ENCODE assay signal across 22 cellular contexts in the genomic region with DNA sequence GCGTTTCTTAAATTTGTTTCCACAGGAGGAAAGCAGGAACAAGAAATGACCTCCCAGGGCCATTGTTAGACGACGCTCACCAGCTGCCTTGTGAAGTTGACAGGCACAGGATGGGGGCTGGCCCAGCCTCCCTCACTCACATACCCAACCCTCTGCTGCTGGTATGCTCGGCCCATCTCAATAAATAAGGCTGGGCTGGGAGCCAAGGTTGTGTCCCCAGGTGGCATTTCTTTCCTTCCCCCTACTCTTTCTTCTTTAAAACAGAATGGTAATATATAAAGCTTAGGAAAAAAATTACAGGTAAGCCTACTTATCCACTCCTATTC.
A peak's percentile ranks its signal among the peaks of the same experiment; 100 is the strongest.
DNase-seq lines count a peak whose midpoint lies in the region; ATAC-seq and TF ChIP-seq lines count a peak whose summit lies in the region.
"Had no signal": no experiment of that assay in that cellular context is flagged by ENCODE, and none has a peak within 500 bp of the region (broad histone marks: within the 10 kb centered on the region; RNA-seq: fewer than 3 reads in every experiment).

No MANE protein-coding gene starts in this region.

- H2AFZ ChIP-seq in GM23338, result no peak overlapping the region

- intact Hi-C loops in ascending aorta (cut with DNase I), result no loop called here

- H3K4me1 ChIP-seq in GM23338 (ENCODE audit: insufficient read depth) (no peaks in the 10 kb centered on the region), ascending aorta (peaks cover 0 to 3% of the 10 kb centered on the region in 2 donors), muscle layer of colon (ENCODE audit: insufficient read depth, low read length) (peaks cover 38% of the 10 kb centered on the region)

- H3K9ac ChIP-seq in muscle layer of colon (ENCODE audit: low read length), result no peak overlapping the region

- H3K9me3 Mint-ChIP-seq in GM23338, result no peaks in the 10 kb centered on the region; the same call in 2 of the 3 replicates

- H3K9me3 ChIP-seq in ascending aorta, result no peaks in the 10 kb centered on the region
- H3K9me3 ChIP-seq in muscle layer of colon (ENCODE audit: low read length), result no peaks in the 10 kb centered on the region
- H3K9me3 ChIP-seq: stomach had no signal

- H3K79me2 ChIP-seq in GM23338 (replicated peaks; ENCODE audit: insufficient read depth), result no peaks in the 10 kb centered on the region

- no peaks in the 10 kb centered on the region for H3K4me1 Mint-ChIP-seq in GM23338
- H3K4me1 Mint-ChIP-seq: naive B cell had no signal

- H3K36me3 ChIP-seq in GM23338 (ENCODE audit: insufficient read depth) (peaks cover 38% of the 10 kb centered on the region), ascending aorta (peaks cover 93 to 98% of the 10 kb centered on the region in 2 donors), muscle layer of colon (ENCODE audit: insufficient read depth, low read length) (peaks cover 77% of the 10 kb centered on the region)

- peak; percentile 45 for ATAC-seq in GM23338
- no peak for ATAC-seq in HG03139 (IDR thresholded peaks at IDR 0.05; ENCODE audit: unreplicated experiment)
- ATAC-seq in HG03520 (IDR thresholded peaks at IDR 0.05; ENCODE audit: unreplicated experiment), result no peak

- peaks cover 6% of the 10 kb centered on the region; the same call in 1 of the 2 replicates for H4K20me1 ChIP-seq in GM23338 (replicated peaks; ENCODE audit: insufficient read depth)

- H3K9me2 ChIP-seq in GM23338 (ENCODE audit: insufficient read depth), result no peaks in the 10 kb centered on the region

- no peak for TF ChIP-seq CTCF in GM23338 (conservative IDR thresholded peaks at IDR 0.05; ENCODE audit: low read depth in 2 of 2)
- no peak for TF ChIP-seq CTCF in ascending aorta (IDR thresholded peaks at IDR 0.05)

- H3K27me3 Mint-ChIP-seq in GM23338 (ENCODE audit: insufficient read depth, low read depth, poor library complexity), result peaks cover 12% of the 10 kb centered on the region
- H3K27me3 Mint-ChIP-seq: naive B cell had no signal

- DNase-seq in NCI-H2029 (lab: John Stamatoyannopoulos, UW) (peak; percentile 1), NCI-H2029 treated with DMSO at 0.1 percent for 48 hours (lab: John Stamatoyannopoulos, UW) (no peak), GM23338 (ENCODE audit: low spot score) (peak; percentile 10), ascending aorta (ENCODE audit: low spot score in 2 of 2) (no peak), SHP77 (lab: John Stamatoyannopoulos, UW) (no peak)
- DNase-seq: activated CD4-positive, alpha-beta T cell treated with anti-CD3 and anti-CD28 coated beads, Interleukin-2, amount 50 U/mL, for 48 hours; activated naive CD4-positive, alpha-beta T cell treated with Interleukin-2 at 50 U/mL for 16 hours; activated T-cell treated with anti-CD3 and anti-CD28 coated beads for 4 hours; cortex of kidney; DMS153; foreskin fibroblast; hypothalamus; mammary epithelial cell; naive B cell; NCI-H446 treated with DMSO at 0.1 percent for 48 hours; stomach; T-helper 1 cell had no signal

- no peak overlapping the region for H3K4me2 ChIP-seq in GM23338

- H3K27ac Mint-ChIP-seq in GM23338, result no peak overlapping the region

- no peaks in the 10 kb centered on the region for H3K27me3 ChIP-seq in GM23338 (ENCODE audit: insufficient read depth)
- H3K27me3 ChIP-seq in ascending aorta, result no peaks in the 10 kb centered on the region
- H3K27me3 ChIP-seq in muscle layer of colon (ENCODE audit: control insufficient read depth in 1 of 2, insufficient read depth in 2 of 2, low read length in 2 of 2), result no peaks in the 10 kb centered on the region
- H3K27me3 ChIP-seq: stomach had no signal

- H3K4me3 ChIP-seq in GM23338 (no peak overlapping the region), ascending aorta (no peak overlapping the region), muscle layer of colon (ENCODE audit: low read depth in 1 of 2, low read length in 2 of 2) (no peak overlapping the region)
- H3K4me3 ChIP-seq: stomach had no signal

- H3K36me3 Mint-ChIP-seq in GM23338 (ENCODE audit: low read depth), result peaks cover 95% of the 10 kb centered on the region
- H3K36me3 Mint-ChIP-seq: naive B cell had no signal

- H3F3A ChIP-seq in GM23338 (replicated peaks; ENCODE audit: low read depth), result no peaks in the 10 kb centered on the region

- H3K27ac ChIP-seq in GM23338 (ENCODE audit: low read depth) (no peak overlapping the region), ascending aorta (peak overlapping the region; percentile 1 to 47), muscle layer of colon (ENCODE audit: low read depth, low read length) (peak overlapping the region; percentile 63)
- H3K27ac ChIP-seq: C4-2B, VCaP had no signal

- H3K4me3 Mint-ChIP-seq in GM23338, result no peak overlapping the region

TF ChIP-seq in GM23338, 12 proteins besides CTCF, POLR2A, EP300 and RAD21 (continues in another document):
- TF ChIP-seq NANOG (IDR thresholded peaks at IDR 0.05; ENCODE audit: borderline replicate concordance), result no peak
- no peak for TF ChIP-seq POLR2AphosphoS5 (IDR thresholded peaks at IDR 0.05; ENCODE audit: low read depth)
- no peak for TF ChIP-seq STAT1 (IDR thresholded peaks at IDR 0.05; ENCODE audit: unreplicated experiment)
- TF ChIP-seq CREB1 (CRISPR knock-in tag; IDR thresholded peaks at IDR 0.05; ENCODE audit: low read depth), result no peak
- TF ChIP-seq, protein P1, sequence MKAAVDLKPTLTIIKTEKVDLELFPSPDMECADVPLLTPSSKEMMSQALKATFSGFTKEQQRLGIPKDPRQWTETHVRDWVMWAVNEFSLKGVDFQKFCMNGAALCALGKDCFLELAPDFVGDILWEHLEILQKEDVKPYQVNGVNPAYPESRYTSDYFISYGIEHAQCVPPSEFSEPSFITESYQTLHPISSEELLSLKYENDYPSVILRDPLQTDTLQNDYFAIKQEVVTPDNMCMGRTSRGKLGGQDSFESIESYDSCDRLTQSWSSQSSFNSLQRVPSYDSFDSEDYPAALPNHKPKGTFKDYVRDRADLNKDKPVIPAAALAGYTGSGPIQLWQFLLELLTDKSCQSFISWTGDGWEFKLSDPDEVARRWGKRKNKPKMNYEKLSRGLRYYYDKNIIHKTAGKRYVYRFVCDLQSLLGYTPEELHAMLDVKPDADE (IDR thresholded peaks at IDR 0.05), result no peak
- TF ChIP-seq, protein P2, sequence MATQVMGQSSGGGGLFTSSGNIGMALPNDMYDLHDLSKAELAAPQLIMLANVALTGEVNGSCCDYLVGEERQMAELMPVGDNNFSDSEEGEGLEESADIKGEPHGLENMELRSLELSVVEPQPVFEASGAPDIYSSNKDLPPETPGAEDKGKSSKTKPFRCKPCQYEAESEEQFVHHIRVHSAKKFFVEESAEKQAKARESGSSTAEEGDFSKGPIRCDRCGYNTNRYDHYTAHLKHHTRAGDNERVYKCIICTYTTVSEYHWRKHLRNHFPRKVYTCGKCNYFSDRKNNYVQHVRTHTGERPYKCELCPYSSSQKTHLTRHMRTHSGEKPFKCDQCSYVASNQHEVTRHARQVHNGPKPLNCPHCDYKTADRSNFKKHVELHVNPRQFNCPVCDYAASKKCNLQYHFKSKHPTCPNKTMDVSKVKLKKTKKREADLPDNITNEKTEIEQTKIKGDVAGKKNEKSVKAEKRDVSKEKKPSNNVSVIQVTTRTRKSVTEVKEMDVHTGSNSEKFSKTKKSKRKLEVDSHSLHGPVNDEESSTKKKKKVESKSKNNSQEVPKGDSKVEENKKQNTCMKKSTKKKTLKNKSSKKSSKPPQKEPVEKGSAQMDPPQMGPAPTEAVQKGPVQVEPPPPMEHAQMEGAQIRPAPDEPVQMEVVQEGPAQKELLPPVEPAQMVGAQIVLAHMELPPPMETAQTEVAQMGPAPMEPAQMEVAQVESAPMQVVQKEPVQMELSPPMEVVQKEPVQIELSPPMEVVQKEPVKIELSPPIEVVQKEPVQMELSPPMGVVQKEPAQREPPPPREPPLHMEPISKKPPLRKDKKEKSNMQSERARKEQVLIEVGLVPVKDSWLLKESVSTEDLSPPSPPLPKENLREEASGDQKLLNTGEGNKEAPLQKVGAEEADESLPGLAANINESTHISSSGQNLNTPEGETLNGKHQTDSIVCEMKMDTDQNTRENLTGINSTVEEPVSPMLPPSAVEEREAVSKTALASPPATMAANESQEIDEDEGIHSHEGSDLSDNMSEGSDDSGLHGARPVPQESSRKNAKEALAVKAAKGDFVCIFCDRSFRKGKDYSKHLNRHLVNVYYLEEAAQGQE (IDR thresholded peaks at IDR 0.05; ENCODE audit: unreplicated experiment), result no peak
- TF ChIP-seq ZNF114 (CRISPR knock-in tag; IDR thresholded peaks at IDR 0.05), result no peak
- no peak for TF ChIP-seq JUNB (IDR thresholded peaks at IDR 0.05; ENCODE audit: unreplicated experiment)
- no peak for TF ChIP-seq EZH2 (IDR thresholded peaks at IDR 0.05; ENCODE audit: low read depth, unreplicated experiment)
- no peak for TF ChIP-seq EZH2phosphoT487 (IDR thresholded peaks at IDR 0.05; ENCODE audit: unreplicated experiment)

Comparison
In these comparisons a context has a peak if more than half of its experiments do, and no peak if none do; other contexts are left out.
1. DNase-seq: peak in NCI-H2029 (single experiment) and GM23338 (single experiment); none in NCI-H2029 treated with DMSO at 0.1 percent for 48 hours (single experiment), ascending aorta (0 of 2) and SHP77 (0 of 2).